In the genomic region with DNA sequence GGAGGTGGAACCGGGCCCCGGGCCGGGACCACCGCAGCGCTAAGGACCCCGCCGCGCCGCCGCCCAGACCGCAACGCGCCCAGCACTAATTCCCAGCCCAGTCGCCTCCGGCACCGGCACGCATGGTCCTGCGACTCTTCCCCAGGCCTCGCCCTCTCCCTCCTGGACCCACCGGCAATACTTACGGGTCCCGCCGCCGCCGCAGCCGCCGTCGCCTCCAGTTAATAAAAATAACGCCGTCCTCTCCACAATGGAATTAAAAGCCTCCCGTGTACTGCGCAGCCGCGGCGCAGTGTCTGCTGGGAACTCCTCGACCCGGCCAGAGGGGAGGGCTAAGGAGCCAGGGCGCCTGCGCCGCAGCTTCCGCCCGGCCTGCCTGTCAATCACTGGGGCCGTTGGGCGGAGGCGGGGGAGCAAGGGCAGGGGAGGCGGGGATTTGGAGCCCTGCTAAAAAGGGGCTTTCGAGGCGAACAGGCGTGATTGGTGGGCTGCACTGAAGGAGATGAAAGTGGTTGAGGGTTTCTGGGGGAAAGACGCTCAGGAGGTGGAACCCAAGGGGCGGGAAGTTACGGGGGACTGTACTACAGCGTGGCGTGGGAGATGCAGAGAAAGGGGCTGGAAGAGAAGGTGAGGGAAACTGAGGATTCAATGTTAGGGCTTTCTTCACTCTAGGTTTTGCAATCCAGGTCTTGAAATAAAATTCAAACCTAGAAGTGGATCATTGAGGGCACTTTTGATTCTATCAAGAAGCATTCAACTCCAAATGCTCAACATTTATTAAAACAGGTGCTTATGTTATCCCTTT, we compare ENCODE assay signal across 8 cellular contexts. TPM values are rescaled to one million over a fixed set of nuclear protein-coding genes. Genes with fewer than 3 reads are reported as not detected.
DNase-seq lines count a peak whose midpoint lies in the region; ATAC-seq and TF ChIP-seq lines count a peak whose summit lies in the region.

A gene with protein sequence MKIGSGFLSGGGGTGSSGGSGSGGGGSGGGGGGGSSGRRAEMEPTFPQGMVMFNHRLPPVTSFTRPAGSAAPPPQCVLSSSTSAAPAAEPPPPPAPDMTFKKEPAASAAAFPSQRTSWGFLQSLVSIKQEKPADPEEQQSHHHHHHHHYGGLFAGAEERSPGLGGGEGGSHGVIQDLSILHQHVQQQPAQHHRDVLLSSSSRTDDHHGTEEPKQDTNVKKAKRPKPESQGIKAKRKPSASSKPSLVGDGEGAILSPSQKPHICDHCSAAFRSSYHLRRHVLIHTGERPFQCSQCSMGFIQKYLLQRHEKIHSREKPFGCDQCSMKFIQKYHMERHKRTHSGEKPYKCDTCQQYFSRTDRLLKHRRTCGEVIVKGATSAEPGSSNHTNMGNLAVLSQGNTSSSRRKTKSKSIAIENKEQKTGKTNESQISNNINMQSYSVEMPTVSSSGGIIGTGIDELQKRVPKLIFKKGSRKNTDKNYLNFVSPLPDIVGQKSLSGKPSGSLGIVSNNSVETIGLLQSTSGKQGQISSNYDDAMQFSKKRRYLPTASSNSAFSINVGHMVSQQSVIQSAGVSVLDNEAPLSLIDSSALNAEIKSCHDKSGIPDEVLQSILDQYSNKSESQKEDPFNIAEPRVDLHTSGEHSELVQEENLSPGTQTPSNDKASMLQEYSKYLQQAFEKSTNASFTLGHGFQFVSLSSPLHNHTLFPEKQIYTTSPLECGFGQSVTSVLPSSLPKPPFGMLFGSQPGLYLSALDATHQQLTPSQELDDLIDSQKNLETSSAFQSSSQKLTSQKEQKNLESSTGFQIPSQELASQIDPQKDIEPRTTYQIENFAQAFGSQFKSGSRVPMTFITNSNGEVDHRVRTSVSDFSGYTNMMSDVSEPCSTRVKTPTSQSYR (minus strand): TSS at position 276 of the 805 bp plus-strand sequence. CDS start 331 bp downstream, outside the sequence.

- H3K36me3 ChIP-seq in SU-DHL-6 (ENCODE audit: low read length) (peaks cover 15% of the 10 kb centered on the region; the same call in 1 of the 2 replicates), thoracic aorta (no peaks in the 10 kb centered on the region)

- H3K36me3 Mint-ChIP-seq in activated naive CD8-positive, alpha-beta T cell treated with anti-CD3 and anti-CD28 coated beads for 36 hours, result peaks cover 44% of the 10 kb centered on the region
- peaks cover 34% of the 10 kb centered on the region for H3K36me3 Mint-ChIP-seq in osteocyte (ENCODE audit: unreplicated experiment)

- peak within 1 kb of the TSS; percentile 82 for H2AFZ ChIP-seq in SU-DHL-6 (ENCODE audit: low read depth, low read length, severe bottlenecking)

- DNase-seq in NCI-H1417 (lab: John Stamatoyannopoulos, UW) (peak; percentile 89 to 98 (median 95)), head of caudate nucleus (peak; percentile 84 to 98 (median 95)), osteocyte (ENCODE audit: extremely low spot score, unreplicated experiment) (peak; percentile 98), thoracic aorta (ENCODE audit: low spot score) (peak; percentile 76)
- DNase-seq in activated naive CD8-positive, alpha-beta T cell treated with anti-CD3 and anti-CD28 coated beads for 36 hours, result peak; percentile 98

- H3K27me3 Mint-ChIP-seq in activated naive CD8-positive, alpha-beta T cell treated with anti-CD3 and anti-CD28 coated beads for 36 hours, result no peaks in the 10 kb centered on the region
- no peaks in the 10 kb centered on the region for H3K27me3 Mint-ChIP-seq in osteocyte (ENCODE audit: unreplicated experiment)

- H3K27ac ChIP-seq in SU-DHL-6 (ENCODE audit: low read depth, low read length), result peak within 1 kb of the TSS; percentile 63
- peak within 1 kb of the TSS; percentile 61 to 76 for H3K27ac ChIP-seq in thoracic aorta

- peaks cover 4% of the 10 kb centered on the region for H3K9me3 Mint-ChIP-seq in activated naive CD8-positive, alpha-beta T cell treated with anti-CD3 and anti-CD28 coated beads for 36 hours
- H3K9me3 Mint-ChIP-seq in osteocyte (ENCODE audit: unreplicated experiment), result peaks cover 15% of the 10 kb centered on the region

- H3K4me3 ChIP-seq in GM12875 (ENCODE audit: low read depth, low read length) (peak within 1 kb of the TSS; percentile 95), SU-DHL-6 (ENCODE audit: insufficient read depth, low read length, poor library complexity, severe bottlenecking) (peak within 1 kb of the TSS; percentile 70), thoracic aorta (peak within 1 kb of the TSS; percentile 80)

- H3F3A ChIP-seq in SU-DHL-6 (ENCODE audit: insufficient read depth), result peaks cover 14% of the 10 kb centered on the region

- H3K27me3 ChIP-seq in SU-DHL-6 (ENCODE audit: low read length) (no peaks in the 10 kb centered on the region), thoracic aorta (replicated peaks; ENCODE audit: insufficient read depth) (no peaks in the 10 kb centered on the region)

- peak within 1 kb of the TSS; percentile 89 for H3K27ac Mint-ChIP-seq in activated naive CD8-positive, alpha-beta T cell treated with anti-CD3 and anti-CD28 coated beads for 36 hours
- peak within 1 kb of the TSS; percentile 90 for H3K27ac Mint-ChIP-seq in osteocyte (ENCODE audit: unreplicated experiment)

- H3K9ac ChIP-seq in SU-DHL-6 (ENCODE audit: low read length), result peak within 1 kb of the TSS; percentile 87

- peaks cover 46% of the 10 kb centered on the region for H3K4me1 Mint-ChIP-seq in activated naive CD8-positive, alpha-beta T cell treated with anti-CD3 and anti-CD28 coated beads for 36 hours
- H3K4me1 Mint-ChIP-seq in osteocyte (ENCODE audit: unreplicated experiment), result peaks cover 46% of the 10 kb centered on the region

- H3K4me1 ChIP-seq in thoracic aorta (ENCODE audit: control insufficient read depth in 1 of 2, low read depth in 2 of 2), result peaks cover 36 to 46% of the 10 kb centered on the region in 2 donors

- TF ChIP-seq CTCF in GM12875 (IDR thresholded peaks at IDR 0.05; ENCODE audit: borderline replicate concordance, insufficient read depth, low read depth, low read length) (no peak), SU-DHL-6 (IDR thresholded peaks at IDR 0.05; ENCODE audit: insufficient read depth, low read length, poor library complexity, severe bottlenecking) (no peak), osteocyte (IDR thresholded peaks at IDR 0.05) (no peak), thoracic aorta (IDR thresholded peaks at IDR 0.05) (peak; percentile 8)

- H3K4me3 Mint-ChIP-seq in activated naive CD8-positive, alpha-beta T cell treated with anti-CD3 and anti-CD28 coated beads for 36 hours, result peak within 1 kb of the TSS; percentile 88
- H3K4me3 Mint-ChIP-seq in osteocyte (ENCODE audit: unreplicated experiment), result peak within 1 kb of the TSS; percentile 98

- peak within 1 kb of the TSS; percentile 73 for H3K4me2 ChIP-seq in SU-DHL-6 (ENCODE audit: low read depth, low read length, poor library complexity, severe bottlenecking)

- intact Hi-C loops in head of caudate nucleus (cut with DNase I), result loop anchor here (5.0 kb wide), 1 partner anchor 108 kb away; no protein-coding TSS in a partner anchor

- no peaks in the 10 kb centered on the region for H3K9me2 ChIP-seq in SU-DHL-6 (replicated peaks; ENCODE audit: insufficient read depth, low read length)

- ATAC-seq in HG02763 (IDR thresholded peaks at IDR 0.05; ENCODE audit: unreplicated experiment) (peak; percentile 97), thoracic aorta (ENCODE audit: insufficient number of reproducible peaks, low FRiP score, low read depth) (peak; percentile 88)

- H3K79me2 ChIP-seq in SU-DHL-6 (ENCODE audit: insufficient read depth, low read length), result peaks cover 47% of the 10 kb centered on the region

- H3K9me3 ChIP-seq in SU-DHL-6 (ENCODE audit: insufficient read depth, low read length) (no peaks in the 10 kb centered on the region), thoracic aorta (no peaks in the 10 kb centered on the region)

- peaks cover 9% of the 10 kb centered on the region; the same call in 1 of the 2 replicates for H4K20me1 ChIP-seq in SU-DHL-6 (ENCODE audit: low read depth, low read length)

RNA-seq across cellular contexts. Expression of the gene that starts here (rescaled TPM):
- total RNA-seq in activated naive CD8-positive, alpha-beta T cell treated with anti-CD3 and anti-CD28 coated beads for 36 hours, result 10 to 100 TPM; 20.4 to 20.8 TPM
- total RNA-seq in osteocyte (18.0 and 18.2 TPM in 2 replicates), thoracic aorta (10 to 100 TPM in 1 of 2 donors, 1 to 10 TPM in 1; 6.5 to 15.7 TPM)

Comparison
In these comparisons a context has a peak if more than half of its experiments do, and no peak if none do; other contexts are left out.
1. Peak in every context shown above with its lines: DNase-seq, ATAC-seq, H3K4me3 ChIP-seq and H3K27ac ChIP-seq.